9 cellular contexts compared by ENCODE assay signal in genomic region chr16:2056077-2056476, GRCh38. TPM values are rescaled to one million over a fixed set of nuclear protein-coding genes. Genes with fewer than 3 reads are reported as not detected.
DNase-seq lines count a peak whose midpoint lies in the region; ATAC-seq and TF ChIP-seq lines count a peak whose summit lies in the region.
"Had no signal": no experiment of that assay in that cellular context is flagged by ENCODE, and none has a peak within 500 bp of the region (broad histone marks: within the 10 kb centered on the region; RNA-seq: fewer than 3 reads in every experiment).

No MANE protein-coding gene starts in this region.

- ATAC-seq in foreskin keratinocyte (no peak), GM18868 (IDR thresholded peaks at IDR 0.05; ENCODE audit: unreplicated experiment) (no peak), GM21737 (IDR thresholded peaks at IDR 0.05; ENCODE audit: unreplicated experiment) (no peak), GM18520 (IDR thresholded peaks at IDR 0.05; ENCODE audit: unreplicated experiment) (no peak)

- H3K27me3 ChIP-seq in foreskin keratinocyte: no peaks in the 10 kb centered on the region

- DNase-seq in 8988T: peak; percentile 49
- peak; percentile 30 for DNase-seq in NAMALWA (ENCODE audit: low spot score)
- DNase-seq in foreskin keratinocyte: no peak
- DNase-seq: activated T-cell treated with anti-CD3 and anti-CD28 coated beads, Interleukin-2, amount 50 U/mL, for 24 hours; CD4-positive, CD25-positive, alpha-beta regulatory T cell; effector CD8-positive, alpha-beta T cell had no signal

- H3K4me1 ChIP-seq in foreskin keratinocyte: no peaks in the 10 kb centered on the region

- peak; percentile 27 for TF ChIP-seq CTCF in foreskin keratinocyte (conservative IDR thresholded peaks at IDR 0.05)

- no peak overlapping the region for H3K27ac ChIP-seq in foreskin keratinocyte

RNA-seq across cellular contexts. Expression of gene TSC2, which starts 8.3 kb away (rescaled TPM):
- 34.0 and 40.7 TPM in 2 replicates for total RNA-seq in foreskin keratinocyte
- 25.6 and 28.8 TPM in 2 replicates for polyA plus RNA-seq in foreskin keratinocyte

RNA-seq across cellular contexts. Expression of gene NTHL1, which starts 8.4 kb away (rescaled TPM):
- 33.6 and 35.3 TPM in 2 replicates for total RNA-seq in foreskin keratinocyte
- polyA plus RNA-seq in foreskin keratinocyte: 39.0 and 41.6 TPM in 2 replicates

RNA-seq across cellular contexts. Expression of gene NHERF2, which starts 29.4 kb away (rescaled TPM):
- 12.8 and 14.7 TPM in 2 replicates for total RNA-seq in foreskin keratinocyte
- 21.5 and 25.7 TPM in 2 replicates for polyA plus RNA-seq in foreskin keratinocyte

RNA-seq across cellular contexts. Expression of gene NPW, which starts 36.5 kb away (rescaled TPM):
- 0.60 and 0.78 TPM in 2 replicates for total RNA-seq in foreskin keratinocyte
- polyA plus RNA-seq in foreskin keratinocyte: 1.9 and 2.0 TPM in 2 replicates
- total RNA-seq: CD4-positive, CD25-positive, alpha-beta regulatory T cell had no signal
- polyA plus RNA-seq: CD4-positive, CD25-positive, alpha-beta regulatory T cell had no signal

RNA-seq across cellular contexts. Expression of gene ZNF598, which starts 46.5 kb away (rescaled TPM):
- total RNA-seq in foreskin keratinocyte: 58.5 and 67.3 TPM in 2 replicates
- 52.3 and 60.4 TPM in 2 replicates for polyA plus RNA-seq in foreskin keratinocyte

Comparison
In these comparisons a context has a peak if more than half of its experiments do, and no peak if none do; other contexts are left out.
1. DNase-seq: peak in 8988T (single experiment) and NAMALWA (single experiment); none in foreskin keratinocyte (0 of 2).